ENCODE assay signal across 12 cellular contexts in genomic region chr2:12500899-12501298, GRCh38.
A peak's percentile ranks its signal among the peaks of the same experiment; 100 is the strongest.
DNase-seq lines count a peak whose midpoint lies in the region; ATAC-seq, FAIRE-seq and TF ChIP-seq lines count a peak whose summit lies in the region.
"Had no signal": no experiment of that assay in that cellular context is flagged by ENCODE, and none has a peak within 500 bp of the region (broad histone marks: within the 10 kb centered on the region; RNA-seq: fewer than 3 reads in every experiment).

No MANE protein-coding gene starts in this region.

- H3K4me1 Mint-ChIP-seq in T-helper 2 cell treated with Interferon-gamma antibody and Interleukin-4, amounts not matched to agents 5 μg/mL and 100 μg/mL, for 36 hours (ENCODE audit: low read depth) = peaks cover 84% of the 10 kb centered on the region
- H3K4me1 Mint-ChIP-seq in WTC11 = peaks cover 8% of the 10 kb centered on the region

- no peak for ATAC-seq in right cardiac atrium
- no peak for ATAC-seq in Right ventricle myocardium superior (ENCODE audit: poor library complexity)
- no peak for ATAC-seq in lower lobe of right lung
- ATAC-seq in WTC11 = no peak
- no peak for ATAC-seq in pancreas

- no peaks in the 10 kb centered on the region for H3K4me1 ChIP-seq in right cardiac atrium (ENCODE audit: control insufficient read depth, insufficient read depth, low read length)
- peaks cover 11% of the 10 kb centered on the region for H3K4me1 ChIP-seq in lower lobe of right lung
- no peaks in the 10 kb centered on the region for H3K4me1 ChIP-seq in pancreas

- H3K36me3 Mint-ChIP-seq in T-helper 2 cell treated with Interferon-gamma antibody and Interleukin-4, amounts not matched to agents 5 μg/mL and 100 μg/mL, for 36 hours (ENCODE audit: low read depth) = peaks cover 26% of the 10 kb centered on the region
- no peaks in the 10 kb centered on the region for H3K36me3 Mint-ChIP-seq in WTC11

- H3K4me3 Mint-ChIP-seq in T-helper 2 cell treated with Interferon-gamma antibody and Interleukin-4, amounts not matched to agents 5 μg/mL and 100 μg/mL, for 36 hours = peak overlapping the region; percentile 47
- H3K4me3 Mint-ChIP-seq in WTC11 = no peak overlapping the region

- H3K27ac ChIP-seq in right cardiac atrium (ENCODE audit: low read length) = peak overlapping the region; percentile 84
- peak overlapping the region; percentile 60 for H3K27ac ChIP-seq in lower lobe of right lung
- no peak overlapping the region for H3K27ac ChIP-seq in pancreas
- H3K27ac ChIP-seq: coronary artery had no signal

- intact Hi-C loops in right cardiac atrium (cut with DNase I) (no loop called here), Right ventricle myocardium superior (cut with DNase I) (no loop called here), lower lobe of right lung (cut with DNase I) (no loop called here), pancreas (cut with DNase I) (no loop called here)

- no peaks in the 10 kb centered on the region for H3K9me3 ChIP-seq in right cardiac atrium (ENCODE audit: control insufficient read depth, low read length)
- no peaks in the 10 kb centered on the region for H3K9me3 ChIP-seq in lower lobe of right lung
- no peaks in the 10 kb centered on the region for H3K9me3 ChIP-seq in pancreas

- POLR2A ChIA-PET in WTC11 (lab: Charles Lee) = interaction anchor here (0.7 kb wide), 1 partner anchor 243 kb away, joined by 4 read pairs; no protein-coding TSS in a partner anchor

- DNase-seq in right cardiac atrium = no peak
- DNase-seq in Right ventricle myocardium superior = no peak
- no peak for DNase-seq in T-helper 2 cell treated with Interferon-gamma antibody and Interleukin-4, amounts not matched to agents 5 μg/mL and 100 μg/mL, for 36 hours (ENCODE audit: low spot score)
- DNase-seq in lower lobe of right lung = no peak
- DNase-seq in WTC11 (ENCODE audit: low spot score) = no peak
- DNase-seq in pancreas = no peak
- DNase-seq in DMS153 (lab: John Stamatoyannopoulos, UW) = no peak
- DNase-seq: glutamatergic neuron, NCI-H1048, NCI-H774 had no signal

- H3K4me3 ChIP-seq in right cardiac atrium (ENCODE audit: low read length) (no peak overlapping the region), lower lobe of right lung (no peak overlapping the region), pancreas (no peak overlapping the region)
- H3K4me3 ChIP-seq: coronary artery had no signal

- no peaks in the 10 kb centered on the region for H3K27me3 ChIP-seq in right cardiac atrium (ENCODE audit: control insufficient read depth, insufficient read depth)
- no peaks in the 10 kb centered on the region for H3K27me3 ChIP-seq in lower lobe of right lung (ENCODE audit: low read depth)
- no peaks in the 10 kb centered on the region for H3K27me3 ChIP-seq in pancreas

- peak overlapping the region; percentile 89 for H3K27ac Mint-ChIP-seq in T-helper 2 cell treated with Interferon-gamma antibody and Interleukin-4, amounts not matched to agents 5 μg/mL and 100 μg/mL, for 36 hours
- H3K27ac Mint-ChIP-seq in WTC11 = no peak overlapping the region

- H3K36me3 ChIP-seq in lower lobe of right lung = no peaks in the 10 kb centered on the region
- H3K36me3 ChIP-seq in pancreas = no peaks in the 10 kb centered on the region

- no peaks in the 10 kb centered on the region for H3K27me3 Mint-ChIP-seq in T-helper 2 cell treated with Interferon-gamma antibody and Interleukin-4, amounts not matched to agents 5 μg/mL and 100 μg/mL, for 36 hours (ENCODE audit: low read depth)
- no peaks in the 10 kb centered on the region for H3K27me3 Mint-ChIP-seq in WTC11 (ENCODE audit: low read depth)

- CTCF ChIA-PET in WTC11 (lab: Charles Lee) = interaction anchor here (1.5 kb wide), 1 partner anchor 46 kb away, joined by 7 read pairs; no protein-coding TSS in a partner anchor

- peaks cover 18% of the 10 kb centered on the region for H3K9me3 Mint-ChIP-seq in T-helper 2 cell treated with Interferon-gamma antibody and Interleukin-4, amounts not matched to agents 5 μg/mL and 100 μg/mL, for 36 hours
- peaks cover 4% of the 10 kb centered on the region for H3K9me3 Mint-ChIP-seq in WTC11

- no peak for FAIRE-seq in pancreas (lab: Jason Lieb, UNC)
- FAIRE-seq: RCC 7860 had no signal

- TF ChIP-seq CTCF in lower lobe of right lung (IDR thresholded peaks at IDR 0.05) = no peak
- TF ChIP-seq CTCF in WTC11 (IDR thresholded peaks at IDR 0.05) = no peak
- no peak for TF ChIP-seq CTCF in pancreas (IDR thresholded peaks at IDR 0.05)

- 81% methylated on average over 1 of the region's 1 CpG for WGBS in right cardiac atrium
- 77 to 88% methylated on average over 1 of the region's 1 CpG for WGBS in pancreas, 2 donors

TF ChIP-seq in WTC11, 78 proteins besides CTCF, POLR2A, EP300 and RAD21:
- no peak for TF ChIP-seq FOXP1 (CRISPR knock-in tag; IDR thresholded peaks at IDR 0.05; ENCODE audit: borderline replicate concordance)
- no peak for TF ChIP-seq EMX1 (CRISPR knock-in tag; IDR thresholded peaks at IDR 0.05)
- TF ChIP-seq ZBTB21 (CRISPR knock-in tag; IDR thresholded peaks at IDR 0.05; ENCODE audit: borderline replicate concordance) = no peak
- TF ChIP-seq ATF1 (CRISPR knock-in tag; IDR thresholded peaks at IDR 0.05) = no peak
- TF ChIP-seq SP1 (CRISPR knock-in tag; conservative IDR thresholded peaks at IDR 0.05) = no peak
- no peak for TF ChIP-seq USF1 (CRISPR knock-in tag; IDR thresholded peaks at IDR 0.05)
- TF ChIP-seq MAX (CRISPR knock-in tag; IDR thresholded peaks at IDR 0.05) = no peak
- no peak for TF ChIP-seq HMGA2 (CRISPR knock-in tag; IDR thresholded peaks at IDR 0.05)
- no peak for TF ChIP-seq ZNF396 (CRISPR knock-in tag; IDR thresholded peaks at IDR 0.05; ENCODE audit: borderline replicate concordance)
- TF ChIP-seq ZNF671 (CRISPR knock-in tag; IDR thresholded peaks at IDR 0.05) = no peak
- no peak for TF ChIP-seq AFF4 (CRISPR knock-in tag; IDR thresholded peaks at IDR 0.05; ENCODE audit: borderline replicate concordance)
- no peak for TF ChIP-seq NR2C2 (CRISPR knock-in tag; IDR thresholded peaks at IDR 0.05)
- TF ChIP-seq MYBL2 (CRISPR knock-in tag; IDR thresholded peaks at IDR 0.05) = no peak
- TF ChIP-seq HMGXB4 (CRISPR knock-in tag; IDR thresholded peaks at IDR 0.05) = no peak
- no peak for TF ChIP-seq CDX4 (CRISPR knock-in tag; IDR thresholded peaks at IDR 0.05; ENCODE audit: borderline replicate concordance)
- no peak for TF ChIP-seq PRRX2 (CRISPR knock-in tag; IDR thresholded peaks at IDR 0.05)
- TF ChIP-seq IRF2 (CRISPR knock-in tag; IDR thresholded peaks at IDR 0.05; ENCODE audit: borderline replicate concordance, low read depth) = no peak
- TF ChIP-seq TEAD1 (CRISPR knock-in tag; IDR thresholded peaks at IDR 0.05) = no peak

Comparison
In these comparisons a context has a peak if more than half of its experiments do, and no peak if none do; other contexts are left out.
1. H3K27ac ChIP-seq: peak in right cardiac atrium (single experiment) and lower lobe of right lung (single experiment); none in pancreas (0 of 4).